In genomic region chr3:137013955-137014688, GRCh38 we compare ENCODE assay signal across 8 cellular contexts. TPM values are rescaled to one million over a fixed set of nuclear protein-coding genes. Genes with fewer than 3 reads are reported as not detected.
DNase-seq lines count a peak whose midpoint lies in the region; ATAC-seq and TF ChIP-seq lines count a peak whose summit lies in the region.

No MANE protein-coding gene starts in this region.

- peak overlapping the region; percentile 84 to 85 for H3K9ac ChIP-seq in liver (ENCODE audit: low read depth in 1 of 2, low read length in 2 of 2)

- H3K4me3 Mint-ChIP-seq in dendritic cell treated with granulocyte-macrophage colony-stimulating factor and Interleukin-4, amounts not matched to agents 40 ng/mL and 50 ng/mL, for 4 days: peak overlapping the region; percentile 77

- H3K36me3 Mint-ChIP-seq in dendritic cell treated with granulocyte-macrophage colony-stimulating factor and Interleukin-4, amounts not matched to agents 40 ng/mL and 50 ng/mL, for 4 days (ENCODE audit: low read depth): peaks cover 8% of the 10 kb centered on the region

- no peaks in the 10 kb centered on the region for H3K9me3 Mint-ChIP-seq in dendritic cell treated with granulocyte-macrophage colony-stimulating factor and Interleukin-4, amounts not matched to agents 40 ng/mL and 50 ng/mL, for 4 days

- peak; percentile 95 for TF ChIP-seq CTCF in liver (IDR thresholded peaks at IDR 0.05; ENCODE audit: low read depth, low read length, missing input control)

- peaks cover 13% of the 10 kb centered on the region for H3K4me1 Mint-ChIP-seq in dendritic cell treated with granulocyte-macrophage colony-stimulating factor and Interleukin-4, amounts not matched to agents 40 ng/mL and 50 ng/mL, for 4 days (ENCODE audit: low read depth)

- H3K9me3 ChIP-seq in liver (ENCODE audit: control insufficient read depth in 4 of 4, low read length in 3 of 4): no peaks in the 10 kb centered on the region

- peaks cover 2% of the 10 kb centered on the region for H3K27me3 Mint-ChIP-seq in dendritic cell treated with granulocyte-macrophage colony-stimulating factor and Interleukin-4, amounts not matched to agents 40 ng/mL and 50 ng/mL, for 4 days

- peak; percentile 82 to 84 for DNase-seq in AML-193 (lab: John Stamatoyannopoulos, UW)
- DNase-seq in GM19240 (ENCODE audit: insufficient read length, low spot score): peak; percentile 75
- peak; percentile 81 for DNase-seq in NCI-H69 (lab: John Stamatoyannopoulos, UW)
- DNase-seq in activated CD4-positive, alpha-beta T cell treated with anti-CD3 and anti-CD28 coated beads, Interleukin-2, amount 50 U/mL, for 1 hour: peak; percentile 86
- DNase-seq in stimulated activated CD4-positive, alpha-beta T cell treated with anti-CD3 and anti-CD28 coated beads, Interleukin-4, amount 100 ng/mL, for 1 hour: peak; percentile 83

- H3K4me1 ChIP-seq in liver (ENCODE audit: control insufficient read depth in 4 of 4, insufficient read depth in 4 of 4, low read length in 3 of 4): peaks cover 3 to 9% (median 6%) of the 10 kb centered on the region in 4 donors

- H3K4me3 ChIP-seq in liver (ENCODE audit: low read depth in 1 of 3, low read length in 3 of 3): peak overlapping the region; percentile 51 to 55 (median 53)

- no peaks in the 10 kb centered on the region for H3K36me3 ChIP-seq in liver (ENCODE audit: control insufficient read depth in 4 of 4, insufficient read depth in 3 of 4, low read depth in 1 of 4, low read length in 3 of 4)

- intact Hi-C loops in dendritic cell treated with granulocyte-macrophage colony-stimulating factor and Interleukin-4, amounts not matched to agents 40 ng/mL and 50 ng/mL, for 4 days (cut with micrococcal nuclease): loop anchor here (1.0 to 10.0 kb wide), 5 partner anchors 62 to 939 kb away; no protein-coding TSS in a partner anchor

- peak overlapping the region; percentile 65 for H3K27ac Mint-ChIP-seq in dendritic cell treated with granulocyte-macrophage colony-stimulating factor and Interleukin-4, amounts not matched to agents 40 ng/mL and 50 ng/mL, for 4 days

- ATAC-seq in HG03521 (IDR thresholded peaks at IDR 0.05; ENCODE audit: unreplicated experiment): peak; percentile 71

- H3K27ac ChIP-seq in liver (ENCODE audit: low read depth in 1 of 2, low read length in 2 of 2): peak overlapping the region; percentile 83 to 85

- peak; percentile 99 to 100 for TF ChIP-seq RAD21 in liver (IDR thresholded peaks at IDR 0.05)

- 6% methylated on average over 17 of the region's 17 CpGs for WGBS in liver

- H3K27me3 ChIP-seq in liver (ENCODE audit: control insufficient read depth in 4 of 4, insufficient read depth in 4 of 4, low read length in 3 of 4): no peaks in the 10 kb centered on the region

TF ChIP-seq in liver, 16 proteins besides CTCF, POLR2A, EP300 and RAD21:
- peak; percentile 44 for TF ChIP-seq FOXA2 (IDR thresholded peaks at IDR 0.05)
- TF ChIP-seq REST (IDR thresholded peaks at IDR 0.05): peak; percentile 47
- TF ChIP-seq GABPA (IDR thresholded peaks at IDR 0.05 in 1 of 2, conservative IDR thresholded peaks at IDR 0.05 in 1 of 2): no peak
- TF ChIP-seq EGR1 (IDR thresholded peaks at IDR 0.05; ENCODE audit: low read depth in 2 of 2): peak; percentile 27 to 86
- peak; percentile 64 to 68 for TF ChIP-seq RXRA (IDR thresholded peaks at IDR 0.05)
- TF ChIP-seq NR2F2 (IDR thresholded peaks at IDR 0.05): no peak
- TF ChIP-seq TAF1 (conservative IDR thresholded peaks at IDR 0.05): peak; percentile 73
- no peak for TF ChIP-seq ATF3 (IDR thresholded peaks at IDR 0.05)
- no peak for TF ChIP-seq ZBTB33 (IDR thresholded peaks at IDR 0.05)
- TF ChIP-seq YY1 (IDR thresholded peaks at IDR 0.05): peak; percentile 77
- TF ChIP-seq JUND (IDR thresholded peaks at IDR 0.05): peak in 1 of 2 donors; percentile 34
- TF ChIP-seq MAX (IDR thresholded peaks at IDR 0.05): peak; percentile 60
- TF ChIP-seq FOXA1 (IDR thresholded peaks at IDR 0.05): peak; percentile 42
- TF ChIP-seq SP1 (IDR thresholded peaks at IDR 0.05): peak; percentile 66
- TF ChIP-seq HNF4G (IDR thresholded peaks at IDR 0.05): peak; percentile 38
- peak; percentile 80 to 84 for TF ChIP-seq HNF4A (conservative IDR thresholded peaks at IDR 0.05)

RNA-seq across cellular contexts. Expression of gene IL20RB, which starts 56.3 kb away (rescaled TPM):
- 1 to 10 TPM in 1 of 2 donors, under 1 TPM in 1; 0.14 to 1.3 TPM for total RNA-seq in liver
- polyA plus RNA-seq in liver: under 1 TPM; 0.14 to 0.53 TPM

Comparison
In these comparisons a context has a peak if more than half of its experiments do, and no peak if none do; other contexts are left out.
1. Peak in every context shown above with its lines: DNase-seq, ATAC-seq, H3K4me3 ChIP-seq and H3K27ac ChIP-seq.